Comparison of ENCODE assay signal across 9 cellular contexts in genomic region chr12:82650627-82651337, GRCh38. TPM values are rescaled to one million over a fixed set of nuclear protein-coding genes. Genes with fewer than 3 reads are reported as not detected.
DNase-seq lines count a peak whose midpoint lies in the region; ATAC-seq and TF ChIP-seq lines count a peak whose summit lies in the region.
"Had no signal": no experiment of that assay in that cellular context is flagged by ENCODE, and none has a peak within 500 bp of the region (broad histone marks: within the 10 kb centered on the region; RNA-seq: fewer than 3 reads in every experiment).

No MANE protein-coding gene starts in this region.

- H2AK5ac ChIP-seq in H9 (ENCODE audit: insufficient read length, low read length) = no peak overlapping the region

- no peak overlapping the region for H3K56ac ChIP-seq in H9 (ENCODE audit: insufficient read length, low read depth, low read length)

- H4K91ac ChIP-seq in H9 (ENCODE audit: insufficient read length, low read depth, low read length) = no peak overlapping the region

- H3K14ac ChIP-seq in H9 (ENCODE audit: insufficient read depth, low read length) = no peak overlapping the region

- no peak overlapping the region for H2BK20ac ChIP-seq in H9 (ENCODE audit: low read depth, low read length, poor library complexity, severe bottlenecking)

- no peak overlapping the region for H4K5ac ChIP-seq in H9 (ENCODE audit: insufficient read length, low read depth, low read length)

- H3K4me3 Mint-ChIP-seq in CD4-positive, alpha-beta memory T cell = peak overlapping the region in 2 of 8 donors; percentile 1 to 18
- H3K4me3 Mint-ChIP-seq in T-helper 1 cell treated with Interleukin-12 subunit alpha and Interleukin-12 subunit beta and Interleukin-4 antibody, amounts not matched to agents 30 μg/mL and 1 μg/mL, for 36 hours = peak overlapping the region; percentile 31
- H3K4me3 Mint-ChIP-seq in H9 = no peak overlapping the region
- H3K4me3 Mint-ChIP-seq: central memory CD8-positive, alpha-beta T cell had no signal

- H2BK5ac ChIP-seq in H9 (ENCODE audit: insufficient read length, low read length) = no peak overlapping the region

- no peak overlapping the region for H3T11ph ChIP-seq in H9 (ENCODE audit: low read length)

- no peaks in the 10 kb centered on the region for H3K9me3 ChIP-seq in CD4-positive, alpha-beta memory T cell (ENCODE audit: control insufficient read depth in 1 of 2, low read length in 2 of 2)
- H3K9me3 ChIP-seq in H9 (ENCODE audit: control insufficient read depth, low read depth, low read length) = no peaks in the 10 kb centered on the region

- H3K27ac ChIP-seq in CD4-positive, alpha-beta memory T cell (ENCODE audit: low read depth, low read length) = no peak overlapping the region
- no peak overlapping the region for H3K27ac ChIP-seq in H9 (ENCODE audit: insufficient read length, low read depth, low read length)

- no peak overlapping the region for H3K4ac ChIP-seq in H9 (ENCODE audit: low read depth, low read length)

- no peaks in the 10 kb centered on the region for H3K4me1 ChIP-seq in CD4-positive, alpha-beta memory T cell (ENCODE audit: insufficient read depth, low read length)
- no peaks in the 10 kb centered on the region for H3K4me1 ChIP-seq in H9 (ENCODE audit: insufficient read depth, low read length)

- H4K8ac ChIP-seq in H9 (replicated peaks; ENCODE audit: insufficient read length, low read depth, low read length) = no peak overlapping the region

- H3K36me3 Mint-ChIP-seq in CD4-positive, alpha-beta memory T cell = no peaks in the 10 kb centered on the region
- H3K36me3 Mint-ChIP-seq in T-helper 1 cell treated with Interleukin-12 subunit alpha and Interleukin-12 subunit beta and Interleukin-4 antibody, amounts not matched to agents 30 μg/mL and 1 μg/mL, for 36 hours (ENCODE audit: low read depth) = peaks cover 2% of the 10 kb centered on the region
- H3K36me3 Mint-ChIP-seq in H9 (ENCODE audit: insufficient read depth in 1 of 3, low read depth in 3 of 3) = peaks cover 0 to 2% (median 0%) of the 10 kb centered on the region in 3 experiments; a peak in 1 of 7 replicates

- WGBS in H9 (ENCODE audit: extremely low coverage, insufficient read length, low lambda C conversion rate) = no CpG with 5 or more reads among the region's 3 CpGs

- no peak overlapping the region for H2BK15ac ChIP-seq in H9 (ENCODE audit: low read depth, low read length)

- H3K79me1 ChIP-seq in H9 (ENCODE audit: insufficient read depth, low read depth, low read length, poor library complexity, severe bottlenecking) = no peaks in the 10 kb centered on the region

- CTCF ChIA-PET in CD4-positive, alpha-beta memory T cell (lab: Charles Lee; ENCODE audit: partially characterized antibody) = no interaction called here

- H3K79me2 ChIP-seq in H9 (ENCODE audit: insufficient read depth, low read length) = no peaks in the 10 kb centered on the region

- H3K9me3 Mint-ChIP-seq in CD4-positive, alpha-beta memory T cell = peaks cover 0 to 1% (median 0%) of the 10 kb centered on the region in 8 donors
- H3K9me3 Mint-ChIP-seq in T-helper 1 cell treated with Interleukin-12 subunit alpha and Interleukin-12 subunit beta and Interleukin-4 antibody, amounts not matched to agents 30 μg/mL and 1 μg/mL, for 36 hours = peaks cover 3% of the 10 kb centered on the region
- peaks cover 2 to 5% of the 10 kb centered on the region in 2 experiments; a peak in 4 of 5 replicates for H3K9me3 Mint-ChIP-seq in H9
- H3K9me3 Mint-ChIP-seq: central memory CD8-positive, alpha-beta T cell had no signal

- no peak overlapping the region for H2BK12ac ChIP-seq in H9 (ENCODE audit: insufficient read length, low read depth, low read length)

- H3K23ac ChIP-seq in H9 (ENCODE audit: insufficient read length, low read depth, low read length) = no peak overlapping the region

- DNase-seq in CD4-positive, alpha-beta memory T cell = peak in 4 of 5 donors; percentile 2 to 46 (median 13)
- DNase-seq in kidney tubule cell (ENCODE audit: low spot score) (peak; percentile 91), H9 (no peak), ureter (ENCODE audit: low spot score) (no peak), superior temporal gyrus (ENCODE audit: extremely low spot score) (no peak)

- H3K27ac Mint-ChIP-seq in CD4-positive, alpha-beta memory T cell = peak overlapping the region in 4 of 7 donors; percentile 6 to 62 (median 38)
- peak overlapping the region; percentile 57 for H3K27ac Mint-ChIP-seq in T-helper 1 cell treated with Interleukin-12 subunit alpha and Interleukin-12 subunit beta and Interleukin-4 antibody, amounts not matched to agents 30 μg/mL and 1 μg/mL, for 36 hours
- H3K27ac Mint-ChIP-seq in H9 = no peak overlapping the region; a peak in 1 of 7 replicates

- H4K20me1 ChIP-seq in H9 (ENCODE audit: control insufficient read depth, insufficient read depth, insufficient read length) = no peaks in the 10 kb centered on the region

- TF ChIP-seq CTCF in H9 (conservative IDR thresholded peaks at IDR 0.05) = no peak

- no peaks in the 10 kb centered on the region for H3K23me2 ChIP-seq in H9 (ENCODE audit: insufficient read length, low read depth, low read length, poor library complexity, severe bottlenecking)

- peaks cover 0 to 2% of the 10 kb centered on the region in 2 donors for H3K27me3 Mint-ChIP-seq in CD4-positive, alpha-beta memory T cell
- H3K27me3 Mint-ChIP-seq in T-helper 1 cell treated with Interleukin-12 subunit alpha and Interleukin-12 subunit beta and Interleukin-4 antibody, amounts not matched to agents 30 μg/mL and 1 μg/mL, for 36 hours (ENCODE audit: low read depth) = peaks cover 12% of the 10 kb centered on the region
- no peaks in the 10 kb centered on the region for H3K27me3 Mint-ChIP-seq in H9 (ENCODE audit: low read depth)

- H3K4me1 Mint-ChIP-seq in CD4-positive, alpha-beta memory T cell = peaks cover 7 to 9% (median 8%) of the 10 kb centered on the region in 4 donors
- peaks cover 10% of the 10 kb centered on the region for H3K4me1 Mint-ChIP-seq in T-helper 1 cell treated with Interleukin-12 subunit alpha and Interleukin-12 subunit beta and Interleukin-4 antibody, amounts not matched to agents 30 μg/mL and 1 μg/mL, for 36 hours (ENCODE audit: low read depth)
- H3K4me1 Mint-ChIP-seq in H9 = peaks cover 11 to 14% of the 10 kb centered on the region in 2 experiments

- H3K4me2 ChIP-seq in H9 (ENCODE audit: insufficient read depth, insufficient read length, low read length) = no peak overlapping the region

- H3K27me3 ChIP-seq in CD4-positive, alpha-beta memory T cell (ENCODE audit: insufficient read depth, low read length) = no peaks in the 10 kb centered on the region
- H3K27me3 ChIP-seq in H9 (ENCODE audit: insufficient read depth, low read length) = no peaks in the 10 kb centered on the region

- no peak overlapping the region for H3K9ac ChIP-seq in H9 (ENCODE audit: extremely low read depth, insufficient read length, low read length)

- no peak overlapping the region for H2BK120ac ChIP-seq in H9 (ENCODE audit: low read depth, low read length, poor library complexity, severe bottlenecking)

- H2AFZ ChIP-seq in H9 (ENCODE audit: low read length) = no peak overlapping the region

- H3K4me3 ChIP-seq in CD4-positive, alpha-beta memory T cell (ENCODE audit: low read length in 2 of 2) = no peak overlapping the region

- H3K36me3 ChIP-seq in CD4-positive, alpha-beta memory T cell (ENCODE audit: insufficient read depth, low read length) = no peaks in the 10 kb centered on the region

- POLR2A ChIA-PET in CD4-positive, alpha-beta memory T cell (lab: Charles Lee; ENCODE audit: partially characterized antibody) = no interaction called here

- intact Hi-C loops in CD4-positive, alpha-beta memory T cell (cut with micrococcal nuclease) = no loop called here

- ATAC-seq in GM19035 (IDR thresholded peaks at IDR 0.05; ENCODE audit: unreplicated experiment) (peak; percentile 91), HG03095 (IDR thresholded peaks at IDR 0.05; ENCODE audit: unreplicated experiment) (peak; percentile 90)

- no peak overlapping the region for H3K18ac ChIP-seq in H9 (ENCODE audit: insufficient read length, low read depth, low read length)

RNA-seq across cellular contexts. Expression of gene TMTC2, which starts 35.9 kb away (rescaled TPM):
- total RNA-seq in CD4-positive, alpha-beta memory T cell = 1 to 10 TPM; 8.1 to 8.2 TPM
- polyA plus RNA-seq in CD4-positive, alpha-beta memory T cell = under 1 TPM; 0.09 to 0.36 TPM
- total RNA-seq in H9 (2021) (2.8 and 3.1 TPM in 2 replicates), ureter (41.3 TPM)

Comparison
In these comparisons a context has a peak if more than half of its experiments do, and no peak if none do; other contexts are left out.
1. DNase-seq: peak in CD4-positive, alpha-beta memory T cell (4 of 5) and kidney tubule cell (single experiment); none in H9 (single experiment), ureter (single experiment) and superior temporal gyrus (single experiment).
2. H3K27ac Mint-ChIP-seq: peak in CD4-positive, alpha-beta memory T cell (4 of 7) and T-helper 1 cell treated with Interleukin-12 subunit alpha and Interleukin-12 subunit beta and Interleukin-4 antibody, amounts not matched to agents 30 μg/mL and 1 μg/mL, for 36 hours (single experiment); none in H9 (0 of 3).